Comparison of ENCODE assay signal across 15 cellular contexts in the genomic region with DNA sequence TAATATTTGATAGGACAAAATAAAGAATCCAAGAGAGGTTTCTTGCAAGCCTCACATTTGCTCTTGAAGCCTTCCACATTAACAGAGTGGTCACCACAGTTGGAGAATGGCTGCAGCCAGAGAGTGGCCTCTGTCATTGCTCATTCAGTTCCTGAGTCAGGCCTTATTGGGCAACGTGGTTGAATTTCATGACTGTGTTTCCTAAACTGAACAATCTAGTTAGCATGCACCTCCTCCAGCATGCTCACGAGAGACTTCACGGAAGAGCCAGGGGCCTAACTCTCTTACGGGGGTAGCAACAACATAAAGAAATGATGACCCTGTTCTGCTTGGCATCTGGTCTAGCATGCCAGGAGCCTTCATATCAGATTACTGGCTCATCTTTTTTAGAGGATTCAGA. TPM values are rescaled to one million over a fixed set of nuclear protein-coding genes. Genes with fewer than 3 reads are reported as not detected.
DNase-seq lines count a peak whose midpoint lies in the region; TF ChIP-seq lines count a peak whose summit lies in the region.
"Had no signal": no experiment of that assay in that cellular context is flagged by ENCODE, and none has a peak within 500 bp of the region (broad histone marks: within the 10 kb centered on the region; RNA-seq: fewer than 3 reads in every experiment).

No MANE protein-coding gene starts in this region.

- BruUV-seq in Calu3 (replicated peaks; lab: Mats Ljungman, UMichigan): no TSS peak

- H3K27me3 Mint-ChIP-seq in dendritic cell treated with granulocyte-macrophage colony-stimulating factor and Interleukin-4, amounts not matched to agents 40 ng/mL and 50 ng/mL, for 4 days: peaks cover 7% of the 10 kb centered on the region
- H3K27me3 Mint-ChIP-seq in Calu3 (ENCODE audit: unreplicated experiment): peaks cover 13% of the 10 kb centered on the region

- no peaks in the 10 kb centered on the region for H3K36me3 ChIP-seq in sigmoid colon
- H3K36me3 ChIP-seq: HAP-1, suprapubic skin had no signal

- WGBS in sigmoid colon, 2 donors: 89 to 92% methylated on average over 4 of the region's 4 CpGs

- H3K9me3 Mint-ChIP-seq in dendritic cell treated with granulocyte-macrophage colony-stimulating factor and Interleukin-4, amounts not matched to agents 40 ng/mL and 50 ng/mL, for 4 days: no peaks in the 10 kb centered on the region
- no peaks in the 10 kb centered on the region for H3K9me3 Mint-ChIP-seq in Calu3 (ENCODE audit: low read depth, unreplicated experiment)

- no peaks in the 10 kb centered on the region for H3K4me1 ChIP-seq in sigmoid colon
- H3K4me1 ChIP-seq: HAP-1, suprapubic skin had no signal

- H3K27ac ChIP-seq in sigmoid colon: no peak overlapping the region
- H3K27ac ChIP-seq: suprapubic skin had no signal

- H3K4me3 Mint-ChIP-seq in dendritic cell treated with granulocyte-macrophage colony-stimulating factor and Interleukin-4, amounts not matched to agents 40 ng/mL and 50 ng/mL, for 4 days: no peak overlapping the region
- no peak overlapping the region for H3K4me3 Mint-ChIP-seq in Calu3 (ENCODE audit: low read depth, unreplicated experiment)

- peaks cover 20% of the 10 kb centered on the region for H3K4me1 Mint-ChIP-seq in dendritic cell treated with granulocyte-macrophage colony-stimulating factor and Interleukin-4, amounts not matched to agents 40 ng/mL and 50 ng/mL, for 4 days (ENCODE audit: low read depth)
- H3K4me1 Mint-ChIP-seq in Calu3 (ENCODE audit: low read depth, unreplicated experiment): no peaks in the 10 kb centered on the region

- no peak overlapping the region for H3K4me3 ChIP-seq in skeletal muscle cell (ENCODE audit: low read depth, low read length)
- H3K4me3 ChIP-seq in sigmoid colon: no peak overlapping the region
- H3K4me3 ChIP-seq: HAP-1, suprapubic skin had no signal

- H3K9me3 ChIP-seq in sigmoid colon: no peaks in the 10 kb centered on the region
- H3K9me3 ChIP-seq: Caco-2, HAP-1, suprapubic skin had no signal

- intact Hi-C loops in dendritic cell treated with granulocyte-macrophage colony-stimulating factor and Interleukin-4, amounts not matched to agents 40 ng/mL and 50 ng/mL, for 4 days (cut with micrococcal nuclease): loop anchor here (10.0 kb wide), 1 partner anchor 45 kb away; no protein-coding TSS in a partner anchor
- intact Hi-C loops in sigmoid colon (cut with DNase I) (no loop called here), Calu3 (cut with micrococcal nuclease; ENCODE audit: unreplicated experiment) (no loop called here)

- DNase-seq in activated CD4-positive, alpha-beta T cell treated with anti-CD3 and anti-CD28 coated beads for 48 hours: peak; percentile 11
- DNase-seq in activated CD4-positive, alpha-beta T cell treated with anti-CD3 and anti-CD28 coated beads, Interleukin-2, amount 50 U/mL, for 1 hour: no peak
- DNase-seq in NOMO-1 treated with DMSO at 0.1 percent for 48 hours (lab: John Stamatoyannopoulos, UW; ENCODE audit: unreplicated experiment): peak; percentile 75
- peak; percentile 66 for DNase-seq in skeletal muscle cell (ENCODE audit: low read depth)
- no peak for DNase-seq in amygdala (lab: John Stamatoyannopoulos, UW)
- no peak for DNase-seq in sigmoid colon
- no peak for DNase-seq in Calu3
- DNase-seq: activated T-cell treated with anti-CD3 and anti-CD28 coated beads, Interleukin-2, amount 50 U/mL, for 1 hour; Caco-2; islet precursor cell; midbrain; NCI-H1048 had no signal

- no peak for TF ChIP-seq POLR2A in sigmoid colon (IDR thresholded peaks at IDR 0.05)

- TF ChIP-seq EP300 in sigmoid colon (IDR thresholded peaks at IDR 0.05): no peak

- no peaks in the 10 kb centered on the region for H3K36me3 Mint-ChIP-seq in dendritic cell treated with granulocyte-macrophage colony-stimulating factor and Interleukin-4, amounts not matched to agents 40 ng/mL and 50 ng/mL, for 4 days (ENCODE audit: low read depth)
- H3K36me3 Mint-ChIP-seq in Calu3 (ENCODE audit: insufficient read depth, unreplicated experiment): no peaks in the 10 kb centered on the region

- no peaks in the 10 kb centered on the region for H3K27me3 ChIP-seq in sigmoid colon
- H3K27me3 ChIP-seq: suprapubic skin had no signal

- peak overlapping the region; percentile 75 for H3K27ac Mint-ChIP-seq in dendritic cell treated with granulocyte-macrophage colony-stimulating factor and Interleukin-4, amounts not matched to agents 40 ng/mL and 50 ng/mL, for 4 days
- H3K27ac Mint-ChIP-seq in Calu3 (ENCODE audit: unreplicated experiment): no peak overlapping the region

- CTCF ChIA-PET in Calu3 (lab: Charles Lee): interaction anchor here (0.6 kb wide), 1 partner anchor 64 kb away, joined by 3 read pairs; no protein-coding TSS in a partner anchor

- TF ChIP-seq CTCF in sigmoid colon (IDR thresholded peaks at IDR 0.05) (no peak), Calu3 (IDR thresholded peaks at IDR 0.05; ENCODE audit: unreplicated experiment) (no peak)

RNA-seq across cellular contexts. Expression of a gene that starts 9.6 kb away (rescaled TPM):
- total RNA-seq in sigmoid colon (10 to 100 TPM; 35.6 to 44.6 (median 40.6) TPM), Calu3 (2022) (13.8 and 15.9 TPM in 2 replicates)
- polyA plus RNA-seq in sigmoid colon: 10 to 100 TPM; 19.1 to 48.6 (median 43.2) TPM

Comparison
In these comparisons a context has a peak if more than half of its experiments do, and no peak if none do; other contexts are left out.
1. DNase-seq: peak in activated CD4-positive, alpha-beta T cell treated with anti-CD3 and anti-CD28 coated beads for 48 hours (single experiment), NOMO-1 treated with DMSO at 0.1 percent for 48 hours (single experiment) and skeletal muscle cell (single experiment); none in activated CD4-positive, alpha-beta T cell treated with anti-CD3 and anti-CD28 coated beads, Interleukin-2, amount 50 U/mL, for 1 hour (single experiment), amygdala (0 of 56), sigmoid colon (single experiment) and Calu3 (single experiment).